Comparison of ENCODE assay signal across 9 cellular contexts in genomic region chr3:132283440-132283839, GRCh38. TPM values are rescaled to one million over a fixed set of nuclear protein-coding genes. Genes with fewer than 3 reads are reported as not detected.
DNase-seq lines count a peak whose midpoint lies in the region; ATAC-seq and TF ChIP-seq lines count a peak whose summit lies in the region.
"Had no signal": no experiment of that assay in that cellular context is flagged by ENCODE, and none has a peak within 500 bp of the region (broad histone marks: within the 10 kb centered on the region; RNA-seq: fewer than 3 reads in every experiment).

No MANE protein-coding gene starts in this region.

- peak; percentile 84 for ATAC-seq in sciatic nerve
- no peak for ATAC-seq in HG03025 (IDR thresholded peaks at IDR 0.05; ENCODE audit: low FRiP score, unreplicated experiment)
- no peak for ATAC-seq in HG02571 (IDR thresholded peaks at IDR 0.05; ENCODE audit: unreplicated experiment)

- TF ChIP-seq CTCF in GM10266 (IDR thresholded peaks at IDR 0.05; ENCODE audit: control insufficient read depth, insufficient read depth, low read depth, missing control alignments), result no peak

- intact Hi-C loops in sciatic nerve (cut with DNase I), result no loop called here

- peak; percentile 6 for DNase-seq in GM19240 (ENCODE audit: insufficient read length, low spot score)
- DNase-seq in NCI-H2196 treated with DMSO at 0.1 percent for 48 hours (lab: John Stamatoyannopoulos, UW; ENCODE audit: unreplicated experiment), result peak; percentile 46
- DNase-seq in globus pallidus (ENCODE audit: low spot score), result peak; percentile 68
- DNase-seq in sciatic nerve (ENCODE audit: low spot score), result no peak
- no peak for DNase-seq in inferior parietal cortex (ENCODE audit: extremely low spot score)
- no peak for DNase-seq in GM10266 (ENCODE audit: extremely low spot score)

RNA-seq across cellular contexts. Expression of gene ACP3, which starts 33.8 kb away (rescaled TPM):
- total RNA-seq in sciatic nerve, result 2.9 TPM
- total RNA-seq: activated CD8-positive, alpha-beta memory T cell treated with anti-CD3 and anti-CD28 coated beads for 36 hours had no signal

Comparison
In these comparisons a context has a peak if more than half of its experiments do, and no peak if none do; other contexts are left out.
1. DNase-seq: peak in GM19240 (single experiment), NCI-H2196 treated with DMSO at 0.1 percent for 48 hours (single experiment) and globus pallidus (single experiment); none in sciatic nerve (single experiment), inferior parietal cortex (single experiment) and GM10266 (single experiment).